Comparison of ENCODE assay signal across 19 cellular contexts in the genomic region with DNA sequence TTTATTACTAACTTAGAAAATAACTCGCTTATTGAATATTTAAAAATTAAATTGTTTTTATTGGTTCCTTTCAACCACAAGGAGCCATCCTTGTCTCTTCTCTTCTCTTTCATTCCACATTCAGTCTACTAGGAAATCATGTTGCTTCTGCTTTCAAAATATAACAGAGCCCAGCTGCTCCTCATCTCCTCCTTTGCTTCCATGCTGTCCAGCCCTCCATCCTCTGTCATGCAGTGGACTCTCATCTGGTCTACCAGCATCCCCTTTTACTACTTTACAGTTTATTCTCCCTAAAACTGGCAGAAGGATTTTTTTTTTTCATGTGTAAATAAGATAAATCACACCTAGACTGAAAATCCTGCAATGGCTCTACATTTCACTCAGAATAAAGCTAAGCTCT.
"Had no signal": no experiment of that assay in that cellular context is flagged by ENCODE, and none has a peak within 500 bp of the region (broad histone marks: within the 10 kb centered on the region; RNA-seq: fewer than 3 reads in every experiment).

No MANE protein-coding gene starts in this region.

- H3K4me1 Mint-ChIP-seq: stimulated activated effector memory CD8-positive, alpha-beta T cell treated with anti-CD3 and anti-CD28 coated beads, Interleukin-12 subunit alpha, Interleukin-12 subunit beta, amount 100 ng/mL, for 72 hours had no signal

- H3K27me3 ChIP-seq: gastroesophageal sphincter, hepatocyte, pancreas, right lobe of liver, transverse colon had no signal

- H3K9me3 Mint-ChIP-seq: natural killer cell treated with Interleukin-12 subunit alpha and Interleukin-12 subunit beta and Interleukin-15 and Interleukin-18, amount 100 ng/mL, for 72 hours; stimulated activated effector memory CD8-positive, alpha-beta T cell treated with anti-CD3 and anti-CD28 coated beads, Interleukin-12 subunit alpha, Interleukin-12 subunit beta, amount 100 ng/mL, for 72 hours had no signal

- DNase-seq: central memory CD4-positive, alpha-beta T cell; effector CD4-positive, alpha-beta T cell; glutamatergic neuron; kidney; left colon; mammary epithelial cell; occipital lobe; pancreas; right lobe of liver; stimulated activated CD4-positive, alpha-beta T cell treated with anti-CD3 and anti-CD28 coated beads, Interleukin-4, amount 100 ng/mL, for 1 hour; stimulated activated CD8-positive, alpha-beta memory T cell treated with anti-CD3 and anti-CD28 coated beads, Interleukin-4, amount 100 ng/mL, for 48 hours; stimulated activated naive CD8-positive, alpha-beta T cell treated with anti-CD3 and anti-CD28 coated beads, Interleukin-15, Interleukin-2, amounts not matched to agents 100 U/mL and 50 U/mL, for 24 hours; transverse colon had no signal

- H3K4me1 ChIP-seq: right lobe of liver had no signal

- H3K36me3 ChIP-seq: gastroesophageal sphincter, pancreas, right lobe of liver, transverse colon had no signal

- ATAC-seq: left colon; natural killer cell treated with Interleukin-12 subunit alpha and Interleukin-12 subunit beta and Interleukin-15 and Interleukin-18, amount 100 ng/mL, for 72 hours; pancreas; right lobe of liver; stimulated activated effector memory CD8-positive, alpha-beta T cell treated with anti-CD3 and anti-CD28 coated beads, Interleukin-12 subunit alpha, Interleukin-12 subunit beta, amount 100 ng/mL, for 72 hours; stimulated activated naive CD8-positive, alpha-beta T cell treated with anti-CD3 and anti-CD28 coated beads, Interleukin-15, Interleukin-2, amounts not matched to agents 100 U/mL and 50 U/mL, for 24 hours had no signal

- H3K27ac ChIP-seq: hepatocyte, pancreas, right lobe of liver, transverse colon had no signal

- H3K4me3 ChIP-seq: coronary artery, gastroesophageal sphincter, hepatocyte, pancreas, right lobe of liver, transverse colon had no signal

- H3K27ac Mint-ChIP-seq: natural killer cell treated with Interleukin-12 subunit alpha and Interleukin-12 subunit beta and Interleukin-15 and Interleukin-18, amount 100 ng/mL, for 72 hours; progenitor cell of endocrine pancreas; stimulated activated effector memory CD8-positive, alpha-beta T cell treated with anti-CD3 and anti-CD28 coated beads, Interleukin-12 subunit alpha, Interleukin-12 subunit beta, amount 100 ng/mL, for 72 hours had no signal

- H3K4me3 Mint-ChIP-seq: natural killer cell treated with Interleukin-12 subunit alpha and Interleukin-12 subunit beta and Interleukin-15 and Interleukin-18, amount 100 ng/mL, for 72 hours; stimulated activated effector memory CD8-positive, alpha-beta T cell treated with anti-CD3 and anti-CD28 coated beads, Interleukin-12 subunit alpha, Interleukin-12 subunit beta, amount 100 ng/mL, for 72 hours had no signal

- H3K9me3 ChIP-seq: gastroesophageal sphincter, pancreas, right lobe of liver, transverse colon had no signal

- H3K36me3 Mint-ChIP-seq: natural killer cell treated with Interleukin-12 subunit alpha and Interleukin-12 subunit beta and Interleukin-15 and Interleukin-18, amount 100 ng/mL, for 72 hours; stimulated activated effector memory CD8-positive, alpha-beta T cell treated with anti-CD3 and anti-CD28 coated beads, Interleukin-12 subunit alpha, Interleukin-12 subunit beta, amount 100 ng/mL, for 72 hours had no signal

- H3K27me3 Mint-ChIP-seq: natural killer cell treated with Interleukin-12 subunit alpha and Interleukin-12 subunit beta and Interleukin-15 and Interleukin-18, amount 100 ng/mL, for 72 hours; progenitor cell of endocrine pancreas had no signal
